Comparison of ENCODE assay signal across 20 cellular contexts in the genomic region with DNA sequence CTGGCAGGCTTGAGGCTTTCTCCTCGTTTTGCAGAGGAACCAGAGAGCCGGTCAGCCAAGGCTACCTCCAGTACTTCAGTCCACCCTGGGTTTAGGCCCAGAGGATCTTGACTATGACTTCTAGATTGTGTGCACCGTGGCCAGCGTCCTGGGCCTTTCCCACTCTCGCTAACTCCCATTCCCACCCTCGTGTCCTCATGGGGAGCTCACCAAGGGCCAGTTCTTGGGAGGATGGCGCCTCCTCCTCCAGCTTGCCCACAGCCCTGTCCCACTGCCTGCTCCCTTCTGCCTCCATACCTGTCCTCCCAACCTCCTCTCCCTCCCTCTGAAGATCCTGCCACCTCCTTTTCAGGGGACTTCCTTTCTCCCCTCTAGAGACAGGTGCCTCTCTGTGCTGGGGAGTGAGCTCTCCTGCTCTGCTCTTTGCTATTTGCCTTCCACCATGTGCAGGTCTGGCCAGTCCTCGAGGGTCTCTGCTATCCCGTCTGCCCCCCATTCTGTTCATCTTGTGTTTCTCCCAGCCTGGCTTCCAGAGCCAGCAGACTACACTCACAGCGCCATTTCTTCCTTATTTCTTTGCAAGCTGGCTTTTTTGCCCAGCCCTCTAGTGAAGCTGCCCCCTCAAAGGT.
"Had no signal": no experiment of that assay in that cellular context is flagged by ENCODE, and none has a peak within 500 bp of the region (broad histone marks: within the 10 kb centered on the region; RNA-seq: fewer than 3 reads in every experiment).

No MANE protein-coding gene starts in this region.

- H3K27me3 ChIP-seq: body of pancreas, cardiac muscle cell had no signal

- H3K36me3 ChIP-seq: cardiac muscle cell had no signal

- H3K27me3 Mint-ChIP-seq: activated T-cell treated with anti-CD3 and anti-CD28 coated beads, Interleukin-2, amount 50 U/mL, for 24 hours had no signal

- H3K36me3 Mint-ChIP-seq: memory B cell had no signal

- DNase-seq: activated CD4-positive, alpha-beta T cell treated with anti-CD3 and anti-CD28 coated beads for 1 hour; activated CD4-positive, alpha-beta T cell treated with anti-CD3 and anti-CD28 coated beads, Interleukin-2, amount 50 U/mL, for 1 hour; activated CD8-positive, alpha-beta memory T cell treated with anti-CD3 and anti-CD28 coated beads for 24 hours; activated CD8-positive, alpha-beta memory T cell treated with anti-CD3 and anti-CD28 coated beads, Interleukin-2, amount 50 U/mL, for 4 hours; activated naive CD4-positive, alpha-beta T cell treated with anti-CD3 and anti-CD28 coated beads for 36 hours; activated T-cell treated with anti-CD3 and anti-CD28 coated beads, Interleukin-2, amount 50 U/mL, for 24 hours; body of pancreas; effector CD4-positive, alpha-beta T cell; erythroblast; foreskin fibroblast; left colon; nephron progenitor cell; occipital lobe; stimulated activated CD4-positive, alpha-beta T cell treated with anti-CD3 and anti-CD28 coated beads, Interleukin-4, amount 100 ng/mL, for 24 hours; stimulated activated naive CD8-positive, alpha-beta T cell treated with anti-CD3 and anti-CD28 coated beads, Interleukin-15, Interleukin-2, amounts not matched to agents 100 U/mL and 50 U/mL, for 24 hours; SW 1271 had no signal

- H3K9me3 Mint-ChIP-seq: activated naive CD4-positive, alpha-beta T cell treated with anti-CD3 and anti-CD28 coated beads for 36 hours; activated T-cell treated with anti-CD3 and anti-CD28 coated beads, Interleukin-2, amount 50 U/mL, for 24 hours; dendritic cell treated with granulocyte-macrophage colony-stimulating factor and Interleukin-4, amounts not matched to agents 40 ng/mL and 50 ng/mL, for 4 days; memory B cell; nephron progenitor cell had no signal

- H3K27ac Mint-ChIP-seq: activated naive CD4-positive, alpha-beta T cell treated with anti-CD3 and anti-CD28 coated beads for 36 hours; activated T-cell treated with anti-CD3 and anti-CD28 coated beads, Interleukin-2, amount 50 U/mL, for 24 hours; memory B cell had no signal

- H3K27ac ChIP-seq: body of pancreas, cardiac muscle cell had no signal

- H3K4me3 ChIP-seq: body of pancreas, cardiac muscle cell, mucosa of descending colon had no signal

- H3K9me3 ChIP-seq: body of pancreas, mucosa of descending colon had no signal

- H3K4me3 Mint-ChIP-seq: activated naive CD4-positive, alpha-beta T cell treated with anti-CD3 and anti-CD28 coated beads for 36 hours; activated T-cell treated with anti-CD3 and anti-CD28 coated beads, Interleukin-2, amount 50 U/mL, for 24 hours; dendritic cell treated with granulocyte-macrophage colony-stimulating factor and Interleukin-4, amounts not matched to agents 40 ng/mL and 50 ng/mL, for 4 days; memory B cell; nephron progenitor cell had no signal
